ENCODE assay signal across 9 cellular contexts in genomic region chr20:56391596-56392281, GRCh38. TPM values are rescaled to one million over a fixed set of nuclear protein-coding genes. Genes with fewer than 3 reads are reported as not detected.
DNase-seq lines count a peak whose midpoint lies in the region; ATAC-seq, FAIRE-seq and TF ChIP-seq lines count a peak whose summit lies in the region.
"Had no signal": no experiment of that assay in that cellular context is flagged by ENCODE, and none has a peak within 500 bp of the region (broad histone marks: within the 10 kb centered on the region; RNA-seq: fewer than 3 reads in every experiment).

Gene AURKA (minus strand): TSS chr20:56392215. CDS start chr20:56388197, 4,018 bp downstream.

- H3K9me3 ChIP-seq in GM12878 (replicated peaks; ENCODE audit: control insufficient read depth, insufficient read depth, low read length), result no peaks in the 10 kb centered on the region

- H3K4me1 ChIP-seq in GM12878 (ENCODE audit: control insufficient read depth, insufficient read depth, low read length), result peaks cover 3% of the 10 kb centered on the region; the same call in 1 of the 2 replicates

- H3K36me3 Mint-ChIP-seq in type B pancreatic cell, result peaks cover 22% of the 10 kb centered on the region

- peak within 1 kb of the TSS; percentile 78 for H3K27ac ChIP-seq in GM12878 (ENCODE audit: control insufficient read depth, insufficient read depth)

- TF ChIP-seq CTCF in GM12878 (IDR thresholded peaks at IDR 0.05 in 2 of 3, conservative IDR thresholded peaks at IDR 0.05 in 1 of 3; ENCODE audit: control insufficient read depth in 2 of 3, extremely low read depth in 1 of 3, insufficient read depth in 1 of 3, low read depth in 3 of 3, low read length in 3 of 3) (0 out of 6 replicates have a peak, but pooled peaks of 1 of the 3 experiments have one; percentile 4), type B pancreatic cell (conservative IDR thresholded peaks at IDR 0.05) (no peak)

- peak within 1 kb of the TSS; percentile 59 for H3K27ac Mint-ChIP-seq in type B pancreatic cell

- no TSS peak for BruUV-seq in GM12878 (replicated peaks; lab: Mats Ljungman, UMichigan)

- peak; percentile 43 for DNase-seq in ELR (ENCODE audit: low read depth)
- no peak for DNase-seq in HT1080 (ENCODE audit: low read depth)
- DNase-seq in GM12878 (ENCODE audit: low read depth, low spot score), result no peak
- peak in 1 of 2 donors; percentile 23 for DNase-seq in left colon
- no peak for DNase-seq in type B pancreatic cell (ENCODE audit: extremely low spot score, unreplicated experiment)
- DNase-seq in NCI-H226, result no peak
- no peak for DNase-seq in activated naive CD4-positive, alpha-beta T cell treated with anti-CD3 and anti-CD28 coated beads, Interleukin-2, amount 50 U/mL, for 16 hours

- peak; percentile 72 for TF ChIP-seq POLR2A in GM12878 (IDR thresholded peaks at IDR 0.05; ENCODE audit: low read depth, low read length)

- SMC1A ChIA-PET in GM12878 (lab: Charles Lee; ENCODE audit: uncharacterized antibody, unreplicated experiment), result interaction anchor here (0.6 to 3.8 kb wide), 9 partner anchors 11 to 1389 kb away, joined by 3 to 14 read pairs (median 3); partner anchors contain the start of gene RTF2

- in situ Hi-C loops in GM12878 (cut with MboI), result no loop called here

- H3K79me2 ChIP-seq in GM12878 (ENCODE audit: control insufficient read depth, insufficient read depth, low read length), result peaks cover 63% of the 10 kb centered on the region

- peak within 1 kb of the TSS; percentile 98 for H3K4me2 ChIP-seq in GM12878 (ENCODE audit: control insufficient read depth, insufficient read depth)

- FAIRE-seq in GM12878 (lab: Jason Lieb, UNC), result no peak
- FAIRE-seq: colon had no signal

- ATAC-seq in GM21367 (IDR thresholded peaks at IDR 0.05; ENCODE audit: unreplicated experiment) (peak; percentile 15), GM12878 (peak; percentile 64), left colon (peak; percentile 50)

- H3K4me1 Mint-ChIP-seq in type B pancreatic cell (ENCODE audit: unreplicated experiment), result peaks cover 30% of the 10 kb centered on the region

- H3K9ac ChIP-seq in GM12878 (ENCODE audit: control insufficient read depth, insufficient read depth, low read length), result peak within 1 kb of the TSS; percentile 90

- no peaks in the 10 kb centered on the region for H3K27me3 ChIP-seq in GM12878 (replicated peaks in 1 of 2; ENCODE audit: control insufficient read depth in 2 of 2, insufficient read depth in 2 of 2, low read length in 1 of 2)

- no peaks in the 10 kb centered on the region for H4K20me1 ChIP-seq in GM12878 (ENCODE audit: control insufficient read depth, insufficient read depth)

- intact Hi-C loops in GM12878 (cut with micrococcal nuclease; ENCODE audit: unreplicated experiment) (loop anchor here (2.0 kb wide), 1 partner anchor 77 kb away; the partner anchor contains the start of gene RTF2), left colon (cut with DNase I, micrococcal nuclease) (no loop called here)

- H3K36me3 ChIP-seq in GM12878 (ENCODE audit: control insufficient read depth in 2 of 2, insufficient read depth in 2 of 2, low read length in 1 of 2), result peaks cover 3 to 12% of the 10 kb centered on the region in 2 experiments

- RAD21 ChIA-PET in GM12878 (lab: Charles Lee; ENCODE audit: unreplicated experiment), result interaction anchor here (1.5 to 2.5 kb wide), 4 partner anchors 19 to 77 kb away, joined by 4 to 9 read pairs (median 6); partner anchors contain the start of genes CASS4, FAM210B and RTF2

- no peaks in the 10 kb centered on the region for H3K27me3 Mint-ChIP-seq in type B pancreatic cell

- peak within 1 kb of the TSS; percentile 99 for H3K4me3 ChIP-seq in GM12878

- TF ChIP-seq EP300 in GM12878 (IDR thresholded peaks at IDR 0.05; ENCODE audit: borderline replicate concordance in 1 of 2, control insufficient read depth in 1 of 2, low read depth in 2 of 2, low read length in 2 of 2), result no peak

- H2AFZ ChIP-seq in GM12878 (ENCODE audit: control insufficient read depth, low read depth, low read length), result peak within 1 kb of the TSS; percentile 84

- WGBS in GM12878 (ENCODE audit: insufficient coverage, insufficient replicate concordance, low lambda C conversion rate, missing lambda C conversion rate), result under 1% methylated on average over 37 of the region's 37 CpGs

- CTCF ChIA-PET in GM12878 (lab: Yijun Ruan, JAX), result interaction anchor here (0.8 to 2.1 kb wide), 5 partner anchors 9 to 78 kb away, joined by 4 to 6 read pairs (median 4); partner anchors contain the start of gene CASS4

- POLR2A ChIA-PET in GM12878 (lab: Charles Lee), result interaction anchor here (0.8 to 1.2 kb wide), 4 partner anchors 9 to 19 kb away, joined by 3 to 7 read pairs (median 4); no protein-coding TSS in a partner anchor

- H3K9me3 Mint-ChIP-seq in type B pancreatic cell, result no peaks in the 10 kb centered on the region

- H3K4me3 Mint-ChIP-seq in type B pancreatic cell, result no peak within 1 kb of the TSS

- TF ChIP-seq RAD21 in GM12878 (IDR thresholded peaks at IDR 0.05; ENCODE audit: insufficient read depth, low read depth, low read length), result no peak

TF ChIP-seq in GM12878, 131 proteins besides CTCF, POLR2A, EP300 and RAD21 (continues in another document):
- 0 out of 2 replicates have a peak, but pooled peaks have one; percentile 50 for TF ChIP-seq IRF3 (IDR thresholded peaks at IDR 0.05)
- peak; percentile 99 for TF ChIP-seq NKRF (conservative IDR thresholded peaks at IDR 0.05)
- TF ChIP-seq SPI1 (IDR thresholded peaks at IDR 0.05; ENCODE audit: borderline replicate concordance, insufficient read depth, low read depth, low read length), result no peak
- TF ChIP-seq EZH2 (IDR thresholded peaks at IDR 0.05; ENCODE audit: borderline replicate concordance, control insufficient read depth, low read depth, low read length), result no peak
- TF ChIP-seq ESRRA (IDR thresholded peaks at IDR 0.05; ENCODE audit: low read length), result peak; percentile 45; the same call in 1 of the 2 replicates

RNA-seq across cellular contexts. Expression of gene AURKA, which starts in this region (rescaled TPM):
- 133 and 148 TPM in 2 replicates for total RNA-seq in HT1080 (2014; rRNA removed; shearing (Covaris generic))
- polyA plus RNA-seq in HT1080 (2015; cell fraction: cytosol; rRNA removed), result 97.5 and 107 TPM in 2 replicates
- 121 and 131 TPM in 2 replicates for polyA plus RNA-seq in HT1080 (2015; cell fraction: nucleus; rRNA removed)
- total RNA-seq in GM12878 (2013; cell fraction: nucleolus; rRNA removed), result 18.8 and 19.4 TPM in 2 replicates
- total RNA-seq in GM12878 (2014; rRNA removed) (57.3 and 63.1 TPM in 2 replicates), GM12878 (2014; rRNA removed; fragmentation: Illumina TruSeq; extraction: Trizol) (67.9 and 71.6 TPM in 2 replicates), GM12878 (2021) (59.4 and 61.2 TPM in 2 replicates), left colon (10 to 100 TPM; 13.3 to 21.1 TPM), type B pancreatic cell (ENCODE audit: low replicate concordance) (20.3 and 42.7 TPM in 2 replicates)
- polyA plus RNA-seq in GM12878 (2011; ENCODE audit: low read depth), result 20.0 TPM
- polyA plus RNA-seq in GM12878 (2011; rRNA removed) (87.6 and 108 TPM in 2 replicates), GM12878 (2014; fragmentation: Illumina TruSeq; extraction: Trizol) (98.7 and 113 TPM in 2 replicates), GM12878 (2014; fragmentation: Nextera tagmentation; extraction: Ambion mirVana) (10 to 100 TPM; 70.9 to 75.2 TPM), GM12878 (2014; rRNA removed) (58.3 and 60.8 TPM in 2 replicates), GM12878 (2016; fragmentation: Nextera tagmentation; extraction: Ambion mirVana) (100 to 1,000 TPM; 120 to 122 TPM)
- polyA plus RNA-seq in GM12878 (2011; cell fraction: cytosol; rRNA removed), result 66.6 and 74.8 TPM in 2 replicates
- 37.8 and 38.0 TPM in 2 replicates for polyA plus RNA-seq in GM12878 (2011; cell fraction: nucleus; rRNA removed)
- polyA plus RNA-seq in GM12878 (2012), result 19.8 and 28.8 TPM in 2 replicates
- 55.3 and 61.1 TPM in 2 replicates for polyA minus RNA-seq in GM12878 (2011; rRNA and poly(A)+ RNA removed)
- polyA minus RNA-seq in GM12878 (2011; cell fraction: cytosol; rRNA and poly(A)+ RNA removed), result 31.7 and 35.6 TPM in 2 replicates
- polyA minus RNA-seq in GM12878 (2011; cell fraction: nucleus; rRNA and poly(A)+ RNA removed), result 11.7 and 18.3 TPM in 2 replicates
